Comparison of ENCODE assay signal across 12 cellular contexts in genomic region chr7:44995555-44996493, GRCh38. TPM values are rescaled to one million over a fixed set of nuclear protein-coding genes. Genes with fewer than 3 reads are reported as not detected.
DNase-seq lines count a peak whose midpoint lies in the region; ATAC-seq and TF ChIP-seq lines count a peak whose summit lies in the region.
"Had no signal": no experiment of that assay in that cellular context is flagged by ENCODE, and none has a peak within 500 bp of the region (broad histone marks: within the 10 kb centered on the region; RNA-seq: fewer than 3 reads in every experiment).

No MANE protein-coding gene starts in this region.

- no peaks in the 10 kb centered on the region for H3K36me3 Mint-ChIP-seq in memory B cell

- H3K4me3 ChIP-seq in GM12865 (ENCODE audit: low read depth, low read length), result peak overlapping the region; percentile 6
- H3K4me3 ChIP-seq: gastroesophageal sphincter had no signal

- H3K4me3 Mint-ChIP-seq in memory B cell, result peak overlapping the region; percentile 71
- H3K4me3 Mint-ChIP-seq: dendritic cell treated with granulocyte-macrophage colony-stimulating factor and Interleukin-4, amounts not matched to agents 40 ng/mL and 50 ng/mL, for 4 days had no signal

- H3K27me3 Mint-ChIP-seq in memory B cell, result no peaks in the 10 kb centered on the region
- H3K27me3 Mint-ChIP-seq: dendritic cell treated with granulocyte-macrophage colony-stimulating factor and Interleukin-4, amounts not matched to agents 40 ng/mL and 50 ng/mL, for 4 days had no signal

- H3K4me1 Mint-ChIP-seq in memory B cell, result peaks cover 28% of the 10 kb centered on the region

- no peaks in the 10 kb centered on the region for H3K9me3 Mint-ChIP-seq in memory B cell
- H3K9me3 Mint-ChIP-seq: dendritic cell treated with granulocyte-macrophage colony-stimulating factor and Interleukin-4, amounts not matched to agents 40 ng/mL and 50 ng/mL, for 4 days had no signal

- no peaks in the 10 kb centered on the region for H3K27me3 ChIP-seq in foreskin keratinocyte
- H3K27me3 ChIP-seq: gastroesophageal sphincter had no signal

- peak; percentile 75 for DNase-seq in GM12865 (ENCODE audit: low read depth)
- DNase-seq in T-helper 9 cell, result peak; percentile 31
- no peak for DNase-seq in memory B cell (ENCODE audit: low spot score in 2 of 2)
- no peak for DNase-seq in foreskin keratinocyte
- no peak for DNase-seq in DMS114 treated with DMSO at 0.1 percent for 48 hours (lab: John Stamatoyannopoulos, UW; ENCODE audit: unreplicated experiment)
- DNase-seq: GOT3, nucleus accumbens had no signal

- H3K4me1 ChIP-seq in foreskin keratinocyte, result peaks cover 15% of the 10 kb centered on the region

- no peak overlapping the region for H3K27ac ChIP-seq in foreskin keratinocyte
- H3K27ac ChIP-seq: gastroesophageal sphincter had no signal

- TF ChIP-seq CTCF in GM12865 (IDR thresholded peaks at IDR 0.05; ENCODE audit: insufficient read depth, low read depth, low read length, missing control alignments), result no peak
- TF ChIP-seq CTCF in foreskin keratinocyte (conservative IDR thresholded peaks at IDR 0.05), result no peak

- peak; percentile 19 for ATAC-seq in HG02642 (IDR thresholded peaks at IDR 0.05; ENCODE audit: poor library complexity, unreplicated experiment)
- no peak for ATAC-seq in memory B cell (ENCODE audit: low read depth)
- ATAC-seq in foreskin keratinocyte, result no peak
- ATAC-seq in GM18867 (IDR thresholded peaks at IDR 0.05; ENCODE audit: unreplicated experiment), result no peak
- ATAC-seq: gastroesophageal sphincter had no signal

- peak overlapping the region; percentile 48 for H3K27ac Mint-ChIP-seq in memory B cell

RNA-seq across cellular contexts. Expression of gene CCM2, which starts 4.2 kb away (rescaled TPM):
- total RNA-seq in foreskin keratinocyte, result 65.4 and 68.9 TPM in 2 replicates
- polyA plus RNA-seq in foreskin keratinocyte, result 84.0 and 86.5 TPM in 2 replicates

RNA-seq across cellular contexts. Expression of gene MYO1G, which starts 17.0 kb away (rescaled TPM):
- 0.04 and 0.10 TPM in 2 replicates for total RNA-seq in foreskin keratinocyte
- polyA plus RNA-seq in foreskin keratinocyte, result 0.08 TPM in 1 of 2 replicates, not detected in the other
- total RNA-seq: RPMI7951 had no signal

Comparison
In these comparisons a context has a peak if more than half of its experiments do, and no peak if none do; other contexts are left out.
1. DNase-seq: peak in GM12865 (single experiment) and T-helper 9 cell (single experiment); none in memory B cell (0 of 2), foreskin keratinocyte (0 of 2) and DMS114 treated with DMSO at 0.1 percent for 48 hours (single experiment).